In genomic region chr22:23898006-23898974, GRCh38 we compare ENCODE assay signal across 16 cellular contexts. TPM values are rescaled to one million over a fixed set of nuclear protein-coding genes. Genes with fewer than 3 reads are reported as not detected.
DNase-seq lines count a peak whose midpoint lies in the region; ATAC-seq and TF ChIP-seq lines count a peak whose summit lies in the region.
"Had no signal": no experiment of that assay in that cellular context is flagged by ENCODE, and none has a peak within 500 bp of the region (broad histone marks: within the 10 kb centered on the region; RNA-seq: fewer than 3 reads in every experiment).

No MANE protein-coding gene starts in this region.

- peaks cover 0 to 26% (median 23%) of the 10 kb centered on the region in 4 donors for H3K36me3 ChIP-seq in esophagus muscularis mucosa

- TF ChIP-seq CTCF in esophagus muscularis mucosa (IDR thresholded peaks at IDR 0.05) = no peak

- H3K36me3 Mint-ChIP-seq in stimulated activated memory B cell treated with anti-CD40 and anti-IgM and Interleukin-4, amounts not matched to agents 10 μg/mL and 1 μg/mL and 100 μg/mL, for 72 hours = peaks cover 47% of the 10 kb centered on the region

- peaks cover 4% of the 10 kb centered on the region for H3K9me3 Mint-ChIP-seq in stimulated activated memory B cell treated with anti-CD40 and anti-IgM and Interleukin-4, amounts not matched to agents 10 μg/mL and 1 μg/mL and 100 μg/mL, for 72 hours
- H3K9me3 Mint-ChIP-seq: effector memory CD8-positive, alpha-beta T cell had no signal

- H3K27ac ChIP-seq in esophagus muscularis mucosa (replicated peaks in 1 of 4) = no peak overlapping the region

- ATAC-seq in stimulated activated memory B cell treated with anti-CD40 and anti-IgM and Interleukin-4, amounts not matched to agents 10 μg/mL and 1 μg/mL and 100 μg/mL, for 72 hours = no peak
- no peak for ATAC-seq in GM21529 (IDR thresholded peaks at IDR 0.05; ENCODE audit: unreplicated experiment)
- ATAC-seq: effector memory CD8-positive, alpha-beta T cell; heart right ventricle; T-cell had no signal

- no peaks in the 10 kb centered on the region for H3K9me3 ChIP-seq in esophagus muscularis mucosa
- H3K9me3 ChIP-seq: heart right ventricle had no signal

- intact Hi-C loops in esophagus muscularis mucosa (cut with DNase I) = no loop called here

- H3K4me3 Mint-ChIP-seq in stimulated activated memory B cell treated with anti-CD40 and anti-IgM and Interleukin-4, amounts not matched to agents 10 μg/mL and 1 μg/mL and 100 μg/mL, for 72 hours = no peak overlapping the region
- H3K4me3 Mint-ChIP-seq: effector memory CD8-positive, alpha-beta T cell had no signal

- DNase-seq in Ammon's horn (ENCODE audit: low spot score) (peak; percentile 49), SKM-1 (lab: John Stamatoyannopoulos, UW; ENCODE audit: unreplicated experiment) (peak; percentile 15), epidermal melanocyte (ENCODE audit: insufficient read length, low spot score) (peak; percentile 42), esophagus muscularis mucosa (ENCODE audit: extremely low spot score) (no peak)
- no peak for DNase-seq in activated effector memory CD4-positive, alpha-beta T cell treated with Interleukin-2 at 50 U/mL for 16 hours
- DNase-seq: effector memory CD8-positive, alpha-beta T cell; heart right ventricle; NCI-H1092; NCI-H526; stimulated activated CD4-positive, alpha-beta T cell treated with anti-CD3 and anti-CD28 coated beads, Interleukin-1b, Interleukin-23, amount 100 ng/mL, for 48 hours; stimulated activated naive CD4-positive, alpha-beta T cell; T-cell had no signal

- H3K4me1 ChIP-seq in esophagus muscularis mucosa = peaks cover 17 to 44% (median 33%) of the 10 kb centered on the region in 4 donors

- H3K27me3 Mint-ChIP-seq in stimulated activated memory B cell treated with anti-CD40 and anti-IgM and Interleukin-4, amounts not matched to agents 10 μg/mL and 1 μg/mL and 100 μg/mL, for 72 hours = no peaks in the 10 kb centered on the region
- H3K27me3 Mint-ChIP-seq: effector memory CD8-positive, alpha-beta T cell; progenitor cell of endocrine pancreas; T-cell had no signal

- 59% methylated on average over 8 of the region's 8 CpGs for WGBS in esophagus muscularis mucosa

- H3K27me3 ChIP-seq in esophagus muscularis mucosa = no peaks in the 10 kb centered on the region
- H3K27me3 ChIP-seq: heart right ventricle had no signal

- peak; percentile 24 for TF ChIP-seq POLR2A in GM15510 (IDR thresholded peaks at IDR 0.05; ENCODE audit: borderline replicate concordance, extremely low read depth, insufficient read length)
- TF ChIP-seq POLR2A in esophagus muscularis mucosa (IDR thresholded peaks at IDR 0.05; ENCODE audit: low read depth) = no peak

- TF ChIP-seq EP300 in esophagus muscularis mucosa (IDR thresholded peaks at IDR 0.05) = no peak

- no peak overlapping the region for H3K27ac Mint-ChIP-seq in stimulated activated memory B cell treated with anti-CD40 and anti-IgM and Interleukin-4, amounts not matched to agents 10 μg/mL and 1 μg/mL and 100 μg/mL, for 72 hours
- H3K27ac Mint-ChIP-seq: effector memory CD8-positive, alpha-beta T cell; progenitor cell of endocrine pancreas had no signal

- H3K4me1 Mint-ChIP-seq in stimulated activated memory B cell treated with anti-CD40 and anti-IgM and Interleukin-4, amounts not matched to agents 10 μg/mL and 1 μg/mL and 100 μg/mL, for 72 hours = peaks cover 35% of the 10 kb centered on the region

- no peak overlapping the region for H3K4me3 ChIP-seq in esophagus muscularis mucosa
- H3K4me3 ChIP-seq: heart right ventricle had no signal

RNA-seq across cellular contexts. Expression of gene MIF, which starts 4.1 kb away (rescaled TPM):
- 100 to 1,000 TPM; 158 to 372 (median 263) TPM for total RNA-seq in esophagus muscularis mucosa

RNA-seq across cellular contexts. Expression of gene SLC2A11, which starts 40.6 kb away (rescaled TPM):
- total RNA-seq in esophagus muscularis mucosa = 10 to 100 TPM; 11.6 to 17.4 (median 15.3) TPM

RNA-seq across cellular contexts. Expression of gene DERL3, which starts 59.5 kb away (rescaled TPM):
- not detected for total RNA-seq in esophagus muscularis mucosa

Comparison
In these comparisons a context has a peak if more than half of its experiments do, and no peak if none do; other contexts are left out.
1. DNase-seq: peak in Ammon's horn (single experiment), SKM-1 (single experiment) and epidermal melanocyte (single experiment); none in activated effector memory CD4-positive, alpha-beta T cell treated with Interleukin-2 at 50 U/mL for 16 hours (single experiment) and esophagus muscularis mucosa (single experiment).